In the genomic region with DNA sequence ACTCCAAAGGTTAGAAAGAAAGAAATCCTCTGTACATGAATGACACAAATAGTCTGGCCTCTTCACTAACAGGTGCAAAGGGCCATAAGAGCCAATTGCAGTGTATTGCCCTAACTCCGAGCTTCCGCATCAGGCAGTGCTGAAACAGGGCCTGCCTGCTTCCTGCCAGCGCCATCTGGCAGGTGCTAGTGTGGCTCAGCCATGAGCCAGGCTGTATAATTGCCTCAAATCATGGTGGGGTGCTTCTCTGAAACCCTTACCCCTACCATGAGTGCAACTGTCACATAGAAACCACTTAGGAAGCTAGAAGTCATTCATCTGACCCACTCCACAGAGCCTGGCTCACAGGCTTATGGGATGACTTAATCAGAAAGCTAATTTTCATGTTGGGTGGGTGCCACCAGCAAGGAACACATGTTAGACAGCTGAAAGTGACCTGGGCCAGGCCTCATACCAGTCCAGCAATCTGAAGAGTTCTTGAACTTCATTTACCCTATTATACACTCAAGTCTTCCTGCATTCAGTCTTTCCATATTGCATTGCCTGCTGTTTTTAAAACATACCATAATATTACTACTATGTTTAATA, we compare ENCODE assay signal across 11 cellular contexts.
DNase-seq lines count a peak whose midpoint lies in the region; ATAC-seq lines count a peak whose summit lies in the region.
"Had no signal": no experiment of that assay in that cellular context is flagged by ENCODE, and none has a peak within 500 bp of the region (broad histone marks: within the 10 kb centered on the region; RNA-seq: fewer than 3 reads in every experiment).

No MANE protein-coding gene starts in this region.

- H3K27me3 Mint-ChIP-seq in activated CD4-positive, alpha-beta T cell treated with anti-CD3 and anti-CD28 coated beads, Interleukin-2, amount 10 ng/mL, durations not matched to agents 24 days and 14 days = no peaks in the 10 kb centered on the region

- no peak overlapping the region for H3K4me3 Mint-ChIP-seq in activated CD4-positive, alpha-beta T cell treated with anti-CD3 and anti-CD28 coated beads, Interleukin-2, amount 10 ng/mL, durations not matched to agents 24 days and 14 days
- H3K4me3 Mint-ChIP-seq: activated T-cell treated with anti-CD3 and anti-CD28 coated beads, Interleukin-2, amount 50 U/mL, for 24 hours; effector memory CD8-positive, alpha-beta T cell had no signal

- ATAC-seq in GM19328 (IDR thresholded peaks at IDR 0.05; ENCODE audit: unreplicated experiment) = no peak
- ATAC-seq: effector memory CD8-positive, alpha-beta T cell had no signal

- no peaks in the 10 kb centered on the region for H3K4me1 Mint-ChIP-seq in activated CD4-positive, alpha-beta T cell treated with anti-CD3 and anti-CD28 coated beads, Interleukin-2, amount 10 ng/mL, durations not matched to agents 24 days and 14 days

- no peaks in the 10 kb centered on the region for H3K36me3 Mint-ChIP-seq in activated CD4-positive, alpha-beta T cell treated with anti-CD3 and anti-CD28 coated beads, Interleukin-2, amount 10 ng/mL, durations not matched to agents 24 days and 14 days (ENCODE audit: low read depth)

- intact Hi-C loops in activated CD4-positive, alpha-beta T cell treated with anti-CD3 and anti-CD28 coated beads, Interleukin-2, amount 10 ng/mL, durations not matched to agents 24 days and 14 days (cut with micrococcal nuclease) = no loop called here

- H3K27ac Mint-ChIP-seq in activated CD4-positive, alpha-beta T cell treated with anti-CD3 and anti-CD28 coated beads, Interleukin-2, amount 10 ng/mL, durations not matched to agents 24 days and 14 days = no peak overlapping the region
- H3K27ac Mint-ChIP-seq: activated T-cell treated with anti-CD3 and anti-CD28 coated beads, Interleukin-2, amount 50 U/mL, for 24 hours; effector memory CD8-positive, alpha-beta T cell had no signal

- DNase-seq in activated CD4-positive, alpha-beta T cell treated with anti-CD3 and anti-CD28 coated beads, Interleukin-2, amount 10 ng/mL, durations not matched to agents 24 days and 14 days = peak; percentile 26
- DNase-seq in activated CD4-positive, alpha-beta T cell treated with anti-CD3 and anti-CD28 coated beads for 1 hour = no peak
- peak; percentile 70 to 93 for DNase-seq in NCI-H187 (lab: John Stamatoyannopoulos, UW)
- peak; percentile 80 to 81 for DNase-seq in SHP77 (lab: John Stamatoyannopoulos, UW)
- no peak for DNase-seq in stimulated activated naive CD4-positive, alpha-beta T cell treated with Interleukin-2 at 50 U/mL for 16 hours (lab: John Stamatoyannopoulos, UW)
- DNase-seq in HuH-7 (ENCODE audit: low spot score) = no peak
- DNase-seq in RKO (ENCODE audit: low spot score) = no peak
- DNase-seq: activated CD4-positive, CD25-positive, alpha-beta regulatory T cell; activated T-cell treated with anti-CD3 and anti-CD28 coated beads, Interleukin-2, amount 50 U/mL, for 24 hours; effector memory CD8-positive, alpha-beta T cell had no signal

- H3K9me3 Mint-ChIP-seq in activated CD4-positive, alpha-beta T cell treated with anti-CD3 and anti-CD28 coated beads, Interleukin-2, amount 10 ng/mL, durations not matched to agents 24 days and 14 days = no peaks in the 10 kb centered on the region

Comparison
In these comparisons a context has a peak if more than half of its experiments do, and no peak if none do; other contexts are left out.
1. DNase-seq: peak in activated CD4-positive, alpha-beta T cell treated with anti-CD3 and anti-CD28 coated beads, Interleukin-2, amount 10 ng/mL, durations not matched to agents 24 days and 14 days (single experiment), NCI-H187 (2 of 2) and SHP77 (2 of 2); none in activated CD4-positive, alpha-beta T cell treated with anti-CD3 and anti-CD28 coated beads for 1 hour (single experiment), stimulated activated naive CD4-positive, alpha-beta T cell treated with Interleukin-2 at 50 U/mL for 16 hours (single experiment), HuH-7 (single experiment) and RKO (single experiment).